ENCODE assay signal across 13 cellular contexts in genomic region chr7:44279731-44280505, GRCh38. TPM values are rescaled to one million over a fixed set of nuclear protein-coding genes. Genes with fewer than 3 reads are reported as not detected.
A peak's percentile ranks its signal among the peaks of the same experiment; 100 is the strongest.
DNase-seq lines count a peak whose midpoint lies in the region; ATAC-seq and TF ChIP-seq lines count a peak whose summit lies in the region.
"Had no signal": no experiment of that assay in that cellular context is flagged by ENCODE, and none has a peak within 500 bp of the region (broad histone marks: within the 10 kb centered on the region; RNA-seq: fewer than 3 reads in every experiment).

No MANE protein-coding gene starts in this region.

- H3K27ac ChIP-seq in endodermal cell (ENCODE audit: low read depth, low read length) (no peak overlapping the region), aorta (ENCODE audit: low read depth in 1 of 2, low read length in 2 of 2) (no peak overlapping the region), A673 (ENCODE audit: low read depth, low read length, poor library complexity, severe bottlenecking) (no peak overlapping the region)

- no TSS peak for BruUV-seq in A673 (replicated peaks; lab: Mats Ljungman, UMichigan)

- H3K9me3 ChIP-seq in endodermal cell (ENCODE audit: control insufficient read depth, low read length), result no peaks in the 10 kb centered on the region
- no peaks in the 10 kb centered on the region for H3K9me3 ChIP-seq in aorta (ENCODE audit: control insufficient read depth, low read length)
- H3K9me3 ChIP-seq in A673 (ENCODE audit: low read depth, low read length, poor library complexity, severe bottlenecking), result no peaks in the 10 kb centered on the region

- H3K4me3 ChIP-seq in endodermal cell (ENCODE audit: low read length) (no peak overlapping the region), aorta (ENCODE audit: low read length in 2 of 2) (no peak overlapping the region), A673 (ENCODE audit: low read depth, low read length, poor library complexity, severe bottlenecking) (no peak overlapping the region)

- H3K4me1 ChIP-seq in endodermal cell (ENCODE audit: control insufficient read depth, insufficient read depth, low read length) (no peaks in the 10 kb centered on the region), aorta (ENCODE audit: control insufficient read depth in 1 of 2, insufficient read depth in 2 of 2, low read length in 2 of 2) (no peaks in the 10 kb centered on the region), A673 (ENCODE audit: insufficient read depth, low read length, poor library complexity, severe bottlenecking) (peaks cover 17% of the 10 kb centered on the region)

- no peaks in the 10 kb centered on the region for H3K36me3 Mint-ChIP-seq in activated naive CD8-positive, alpha-beta T cell treated with anti-CD3 and anti-CD28 coated beads, Interleukin-2, amount 10 ng/mL, durations not matched to agents 7 days and 5 days
- H3K36me3 Mint-ChIP-seq in activated naive CD8-positive, alpha-beta T cell treated with anti-CD3 and anti-CD28 coated beads for 36 hours, result no peaks in the 10 kb centered on the region
- H3K36me3 Mint-ChIP-seq in endodermal cell (ENCODE audit: low read depth), result no peaks in the 10 kb centered on the region
- H3K36me3 Mint-ChIP-seq: stimulated activated memory B cell treated with anti-CD40 and anti-IgM and Interleukin-4, amounts not matched to agents 10 μg/mL and 1 μg/mL and 100 μg/mL, for 72 hours had no signal

- H3K27ac Mint-ChIP-seq in activated naive CD8-positive, alpha-beta T cell treated with anti-CD3 and anti-CD28 coated beads, Interleukin-2, amount 10 ng/mL, durations not matched to agents 7 days and 5 days, result no peak overlapping the region
- H3K27ac Mint-ChIP-seq in activated naive CD8-positive, alpha-beta T cell treated with anti-CD3 and anti-CD28 coated beads for 36 hours, result no peak overlapping the region
- H3K27ac Mint-ChIP-seq in endodermal cell, result no peak overlapping the region
- H3K27ac Mint-ChIP-seq: stimulated activated memory B cell treated with anti-CD40 and anti-IgM and Interleukin-4, amounts not matched to agents 10 μg/mL and 1 μg/mL and 100 μg/mL, for 72 hours had no signal

- ATAC-seq in activated naive CD8-positive, alpha-beta T cell treated with anti-CD3 and anti-CD28 coated beads, Interleukin-2, amount 10 ng/mL, durations not matched to agents 7 days and 5 days (ENCODE audit: low read depth), result no peak
- no peak for ATAC-seq in omental fat pad (ENCODE audit: low FRiP score)
- no peak for ATAC-seq in aorta (ENCODE audit: low FRiP score)
- ATAC-seq in HG03354 (IDR thresholded peaks at IDR 0.05; ENCODE audit: poor library complexity, severe bottlenecking, unreplicated experiment), result no peak
- ATAC-seq: stimulated activated memory B cell treated with anti-CD40 and anti-IgM and Interleukin-4, amounts not matched to agents 10 μg/mL and 1 μg/mL and 100 μg/mL, for 72 hours had no signal

- no peaks in the 10 kb centered on the region for H3K9me3 Mint-ChIP-seq in activated naive CD8-positive, alpha-beta T cell treated with anti-CD3 and anti-CD28 coated beads, Interleukin-2, amount 10 ng/mL, durations not matched to agents 7 days and 5 days
- no peaks in the 10 kb centered on the region for H3K9me3 Mint-ChIP-seq in activated naive CD8-positive, alpha-beta T cell treated with anti-CD3 and anti-CD28 coated beads for 36 hours
- no peaks in the 10 kb centered on the region for H3K9me3 Mint-ChIP-seq in endodermal cell
- H3K9me3 Mint-ChIP-seq: IgD-negative memory B cell; stimulated activated memory B cell treated with anti-CD40 and anti-IgM and Interleukin-4, amounts not matched to agents 10 μg/mL and 1 μg/mL and 100 μg/mL, for 72 hours had no signal

- POLR2A ChIA-PET in activated naive CD8-positive, alpha-beta T cell treated with anti-CD3 and anti-CD28 coated beads, Interleukin-2, amount 10 ng/mL, durations not matched to agents 7 days and 5 days (lab: Charles Lee), result no interaction called here
- POLR2A ChIA-PET in A673 (lab: Charles Lee; ENCODE audit: low non-redundant PET), result no interaction called here

- CTCF ChIA-PET in A673 (lab: Charles Lee), result no interaction called here

- H3K27me3 ChIP-seq in endodermal cell (ENCODE audit: control insufficient read depth, insufficient read depth, low read length, poor library complexity, severe bottlenecking) (no peaks in the 10 kb centered on the region), aorta (ENCODE audit: control insufficient read depth in 1 of 2, insufficient read depth in 2 of 2, low read length in 1 of 2) (no peaks in the 10 kb centered on the region), A673 (replicated peaks; ENCODE audit: insufficient read depth, low read depth, low read length, poor library complexity) (no peaks in the 10 kb centered on the region)

- H3K27me3 Mint-ChIP-seq in activated naive CD8-positive, alpha-beta T cell treated with anti-CD3 and anti-CD28 coated beads, Interleukin-2, amount 10 ng/mL, durations not matched to agents 7 days and 5 days, result no peaks in the 10 kb centered on the region
- no peaks in the 10 kb centered on the region for H3K27me3 Mint-ChIP-seq in activated naive CD8-positive, alpha-beta T cell treated with anti-CD3 and anti-CD28 coated beads for 36 hours
- H3K27me3 Mint-ChIP-seq in endodermal cell (ENCODE audit: insufficient read depth), result no peaks in the 10 kb centered on the region
- H3K27me3 Mint-ChIP-seq: IgD-negative memory B cell had no signal

- TF ChIP-seq CTCF in endodermal cell (conservative IDR thresholded peaks at IDR 0.05) (no peak), omental fat pad (IDR thresholded peaks at IDR 0.05) (no peak), A673 (conservative IDR thresholded peaks at IDR 0.05; ENCODE audit: low read depth, low read length) (no peak)

- no peak overlapping the region for H3K9ac ChIP-seq in endodermal cell (ENCODE audit: extremely low read depth, low read length, poor library complexity, severe bottlenecking)

- intact Hi-C loops in aorta (cut with DNase I), result no loop called here
- intact Hi-C loops in A673 (cut with micrococcal nuclease; ENCODE audit: unreplicated experiment), result no loop called here

- no peaks in the 10 kb centered on the region for H3K4me1 Mint-ChIP-seq in activated naive CD8-positive, alpha-beta T cell treated with anti-CD3 and anti-CD28 coated beads, Interleukin-2, amount 10 ng/mL, durations not matched to agents 7 days and 5 days
- H3K4me1 Mint-ChIP-seq in activated naive CD8-positive, alpha-beta T cell treated with anti-CD3 and anti-CD28 coated beads for 36 hours, result no peaks in the 10 kb centered on the region
- H3K4me1 Mint-ChIP-seq in endodermal cell, result peaks cover 3% of the 10 kb centered on the region
- H3K4me1 Mint-ChIP-seq: IgD-negative memory B cell; stimulated activated memory B cell treated with anti-CD40 and anti-IgM and Interleukin-4, amounts not matched to agents 10 μg/mL and 1 μg/mL and 100 μg/mL, for 72 hours had no signal

- H3K36me3 ChIP-seq in endodermal cell (ENCODE audit: control insufficient read depth, insufficient read depth, low read length), result no peaks in the 10 kb centered on the region
- no peaks in the 10 kb centered on the region for H3K36me3 ChIP-seq in aorta (ENCODE audit: control insufficient read depth in 1 of 2, insufficient read depth in 2 of 2, low read length in 1 of 2)
- no peaks in the 10 kb centered on the region for H3K36me3 ChIP-seq in A673 (ENCODE audit: insufficient read depth, low read length, poor library complexity, severe bottlenecking)

- 85 to 90% methylated on average over 7 to 15 of the region's 15 CpGs for WGBS in endodermal cell (ENCODE audit: insufficient coverage in 1 of 2, insufficient read length in 1 of 2), 2 experiments
- WGBS in aorta, 2 donors, result 87 to 91% methylated on average over 15 of the region's 15 CpGs

- H3K4me3 Mint-ChIP-seq in activated naive CD8-positive, alpha-beta T cell treated with anti-CD3 and anti-CD28 coated beads, Interleukin-2, amount 10 ng/mL, durations not matched to agents 7 days and 5 days, result no peak overlapping the region
- H3K4me3 Mint-ChIP-seq in activated naive CD8-positive, alpha-beta T cell treated with anti-CD3 and anti-CD28 coated beads for 36 hours, result no peak overlapping the region
- no peak overlapping the region for H3K4me3 Mint-ChIP-seq in endodermal cell
- H3K4me3 Mint-ChIP-seq: IgD-negative memory B cell; stimulated activated memory B cell treated with anti-CD40 and anti-IgM and Interleukin-4, amounts not matched to agents 10 μg/mL and 1 μg/mL and 100 μg/mL, for 72 hours had no signal

- DNase-seq in activated naive CD8-positive, alpha-beta T cell treated with anti-CD3 and anti-CD28 coated beads, Interleukin-2, amount 10 ng/mL, durations not matched to agents 7 days and 5 days, result peak; percentile 22
- no peak for DNase-seq in activated naive CD8-positive, alpha-beta T cell treated with anti-CD3 and anti-CD28 coated beads for 36 hours
- DNase-seq in endodermal cell (peak; percentile 40), omental fat pad (ENCODE audit: low spot score) (peak; percentile 16), aorta (peak; percentile 32 to 53), A673 (ENCODE audit: low spot score) (no peak)
- DNase-seq in stimulated activated CD4-positive, alpha-beta T cell treated with anti-CD3 and anti-CD28 coated beads, Interleukin-4, amount 100 ng/mL, for 4 hours, result no peak
- DNase-seq: NCI-H1092, retina had no signal

RNA-seq across cellular contexts. Expression of gene CAMK2B, which starts 45.5 kb away (rescaled TPM):
- total RNA-seq in activated naive CD8-positive, alpha-beta T cell treated with anti-CD3 and anti-CD28 coated beads, Interleukin-2, amount 10 ng/mL, durations not matched to agents 7 days and 5 days, result under 1 TPM in 1 of 2 experiments, not detected in 1; 0.11 TPM
- total RNA-seq in activated naive CD8-positive, alpha-beta T cell treated with anti-CD3 and anti-CD28 coated beads for 36 hours, result under 1 TPM; 0.62 to 0.97 TPM
- total RNA-seq in endodermal cell, result under 1 TPM in 1 of 2 donors, not detected in 1; 0.26 TPM
- 0.32 TPM for polyA plus RNA-seq in endodermal cell (2013, experiment 1 of 2)
- 1.6 TPM for polyA plus RNA-seq in endodermal cell (2013, experiment 2 of 2)
- under 1 TPM in 1 of 4 donors, not detected in 3; 0.48 TPM for total RNA-seq in omental fat pad
- total RNA-seq in aorta, result 1 to 10 TPM; 2.4 to 4.4 TPM
- polyA plus RNA-seq in aorta, result 10 to 100 TPM in 1 of 2 donors, not detected in 1; 12.8 TPM
- total RNA-seq in A673 (2021), result 0.13 and 0.42 TPM in 2 replicates
- total RNA-seq: epithelial cell of proximal tubule had no signal
- polyA plus RNA-seq: IgD-negative memory B cell had no signal

Comparison
In these comparisons a context has a peak if more than half of its experiments do, and no peak if none do; other contexts are left out.
1. DNase-seq: peak in activated naive CD8-positive, alpha-beta T cell treated with anti-CD3 and anti-CD28 coated beads, Interleukin-2, amount 10 ng/mL, durations not matched to agents 7 days and 5 days (single experiment), endodermal cell (single experiment), omental fat pad (single experiment) and aorta (2 of 2); none in activated naive CD8-positive, alpha-beta T cell treated with anti-CD3 and anti-CD28 coated beads for 36 hours (single experiment), A673 (single experiment) and stimulated activated CD4-positive, alpha-beta T cell treated with anti-CD3 and anti-CD28 coated beads, Interleukin-4, amount 100 ng/mL, for 4 hours (0 of 2).